Comparison of ENCODE assay signal across 9 cellular contexts in genomic region chr3:111252795-111253194, GRCh38.
A peak's percentile ranks its signal among the peaks of the same experiment; 100 is the strongest.
DNase-seq lines count a peak whose midpoint lies in the region; ATAC-seq and TF ChIP-seq lines count a peak whose summit lies in the region.
"Had no signal": no experiment of that assay in that cellular context is flagged by ENCODE, and none has a peak within 500 bp of the region (broad histone marks: within the 10 kb centered on the region; RNA-seq: fewer than 3 reads in every experiment).

No MANE protein-coding gene starts in this region.

- DNase-seq in M059J (ENCODE audit: low read depth) (peak; percentile 61), fibroblast of the aortic adventitia (ENCODE audit: low read depth) (peak; percentile 57), smooth muscle cell (lab: John Stamatoyannopoulos, UW; ENCODE audit: unreplicated experiment) (no peak), vagina (ENCODE audit: extremely low spot score in 2 of 2) (no peak)
- DNase-seq: activated T-cell treated with anti-CD3 and anti-CD28 coated beads, Interleukin-2, amount 50 U/mL, for 24 hours; NCI-H345 had no signal

- no peaks in the 10 kb centered on the region for H3K36me3 ChIP-seq in smooth muscle cell (ENCODE audit: low read depth)
- H3K36me3 ChIP-seq in vagina = no peaks in the 10 kb centered on the region
- H3K36me3 ChIP-seq in gastroesophageal sphincter = no peaks in the 10 kb centered on the region

- no peak overlapping the region for H3K4me3 ChIP-seq in fibroblast of the aortic adventitia (ENCODE audit: low read depth, low read length)
- H3K4me3 ChIP-seq in smooth muscle cell = no peak overlapping the region
- H3K4me3 ChIP-seq in vagina = no peak overlapping the region
- no peak overlapping the region for H3K4me3 ChIP-seq in gastroesophageal sphincter

- no peaks in the 10 kb centered on the region for H4K20me1 ChIP-seq in smooth muscle cell (ENCODE audit: low read depth)

- H2AFZ ChIP-seq in smooth muscle cell (ENCODE audit: low read depth) = peak overlapping the region; percentile 5

- intact Hi-C loops in vagina (cut with DNase I) = no loop called here

- no peaks in the 10 kb centered on the region for H3K9me3 ChIP-seq in smooth muscle cell (replicated peaks; ENCODE audit: low read depth)
- no peaks in the 10 kb centered on the region for H3K9me3 ChIP-seq in vagina
- no peaks in the 10 kb centered on the region for H3K9me3 ChIP-seq in gastroesophageal sphincter

- no peaks in the 10 kb centered on the region for H3K79me2 ChIP-seq in smooth muscle cell (ENCODE audit: low read depth)

- peak; percentile 77 for ATAC-seq in GM19438 (IDR thresholded peaks at IDR 0.05; ENCODE audit: low read depth, unreplicated experiment)
- ATAC-seq in GM19324 (IDR thresholded peaks at IDR 0.05; ENCODE audit: low FRiP score, unreplicated experiment) = no peak
- no peak for ATAC-seq in gastroesophageal sphincter

- WGBS in smooth muscle cell (ENCODE audit: low lambda C conversion rate) = 63% methylated on average over 3 of the region's 3 CpGs
- 25 to 42% methylated on average over 3 of the region's 3 CpGs for WGBS in gastroesophageal sphincter (ENCODE audit: low coverage in 1 of 2), 2 donors

- TF ChIP-seq CTCF in fibroblast of the aortic adventitia (IDR thresholded peaks at IDR 0.05; ENCODE audit: insufficient read depth, low read length) = no peak
- no peak for TF ChIP-seq CTCF in smooth muscle cell (IDR thresholded peaks at IDR 0.05; ENCODE audit: borderline replicate concordance, insufficient read depth, poor library complexity, severe bottlenecking)
- TF ChIP-seq CTCF in vagina (IDR thresholded peaks at IDR 0.05) = no peak
- no peak for TF ChIP-seq CTCF in gastroesophageal sphincter (IDR thresholded peaks at IDR 0.05)

- H3K27ac ChIP-seq in smooth muscle cell (ENCODE audit: low read depth) (no peak overlapping the region), vagina (no peak overlapping the region), gastroesophageal sphincter (no peak overlapping the region)

- TF ChIP-seq EP300 in gastroesophageal sphincter (IDR thresholded peaks at IDR 0.05) = no peak

- peak overlapping the region; percentile 12 for H3K4me2 ChIP-seq in smooth muscle cell

- H3K27me3 ChIP-seq in smooth muscle cell (ENCODE audit: low read depth) (no peaks in the 10 kb centered on the region), vagina (no peaks in the 10 kb centered on the region), gastroesophageal sphincter (no peaks in the 10 kb centered on the region)

- H3K4me1 ChIP-seq in smooth muscle cell (ENCODE audit: low read depth) (no peaks in the 10 kb centered on the region), vagina (no peaks in the 10 kb centered on the region), gastroesophageal sphincter (no peaks in the 10 kb centered on the region)

- no peak overlapping the region for H3K9ac ChIP-seq in smooth muscle cell (ENCODE audit: low read depth)

- TF ChIP-seq POLR2A in vagina (IDR thresholded peaks at IDR 0.05) (no peak), gastroesophageal sphincter (IDR thresholded peaks at IDR 0.05) (no peak)

- no peaks in the 10 kb centered on the region for H3F3A ChIP-seq in smooth muscle cell (ENCODE audit: low read depth)

Comparison
In these comparisons a context has a peak if more than half of its experiments do, and no peak if none do; other contexts are left out.
1. DNase-seq: peak in M059J (single experiment) and fibroblast of the aortic adventitia (single experiment); none in smooth muscle cell (single experiment) and vagina (0 of 2).